ENCODE assay signal across 26 cellular contexts in the genomic region with DNA sequence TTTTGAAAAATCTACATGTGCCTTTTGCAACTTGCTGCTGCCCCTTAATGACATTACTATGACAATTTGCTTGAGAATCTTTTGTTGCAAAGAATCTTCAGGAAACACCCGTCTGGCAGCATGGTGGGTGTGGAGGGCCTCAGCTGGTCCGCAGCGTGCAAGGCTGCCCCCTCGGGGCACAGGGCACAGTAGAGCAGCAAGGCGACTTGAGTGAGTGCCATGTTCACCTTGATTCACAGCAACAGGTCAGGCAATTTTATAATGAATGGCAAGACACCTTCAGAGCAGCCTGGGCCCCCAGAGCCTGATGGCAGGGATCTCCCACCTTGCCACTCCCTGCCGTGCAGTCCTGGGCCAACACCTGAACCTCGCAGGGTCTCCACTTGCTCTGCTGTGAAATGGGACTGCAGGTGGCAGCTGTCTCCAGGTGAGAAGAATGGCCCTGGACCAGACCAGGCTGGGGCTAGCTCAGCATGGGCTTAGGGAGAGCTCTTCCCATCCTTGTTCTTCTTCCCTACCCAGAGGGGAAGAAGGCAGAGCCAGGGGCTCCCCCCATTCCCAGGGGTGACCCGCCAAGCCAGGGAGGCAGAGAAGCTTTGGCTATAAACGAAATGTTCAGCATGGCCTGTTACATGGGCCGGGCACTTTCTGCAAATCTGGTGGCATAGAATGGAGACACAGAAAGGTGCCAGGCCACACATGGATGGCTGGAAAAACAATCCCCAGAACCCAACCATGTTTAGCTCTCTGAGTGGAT. TPM values are rescaled to one million over a fixed set of nuclear protein-coding genes. Genes with fewer than 3 reads are reported as not detected.
A peak's percentile ranks its signal among the peaks of the same experiment; 100 is the strongest.
DNase-seq lines count a peak whose midpoint lies in the region; ATAC-seq, FAIRE-seq and TF ChIP-seq lines count a peak whose summit lies in the region.
"Had no signal": no experiment of that assay in that cellular context is flagged by ENCODE, and none has a peak within 500 bp of the region (broad histone marks: within the 10 kb centered on the region; RNA-seq: fewer than 3 reads in every experiment).

No MANE protein-coding gene starts in this region.

- TF ChIP-seq CTCF in natural killer cell (IDR thresholded peaks at IDR 0.05), result no peak
- TF ChIP-seq CTCF in kidney (IDR thresholded peaks at IDR 0.05; ENCODE audit: borderline replicate concordance, extremely low read depth, insufficient read depth), result no peak
- TF ChIP-seq CTCF in sigmoid colon (IDR thresholded peaks at IDR 0.05), result no peak

- peaks cover 7 to 17% of the 10 kb centered on the region in 2 donors for H3K27me3 Mint-ChIP-seq in natural killer cell treated with Interleukin-12 subunit alpha and Interleukin-12 subunit beta and Interleukin-15 and Interleukin-18, amount 100 ng/mL, for 72 hours
- peaks cover 0 to 7% of the 10 kb centered on the region in 2 donors for H3K27me3 Mint-ChIP-seq in natural killer cell (ENCODE audit: low read depth in 2 of 2)
- H3K27me3 Mint-ChIP-seq in activated CD4-positive, alpha-beta T cell treated with anti-CD3 and anti-CD28 coated beads, Interleukin-2, amount 10 ng/mL, durations not matched to agents 24 days and 14 days, result no peaks in the 10 kb centered on the region

- H3K27me3 ChIP-seq in sigmoid colon, result peaks cover 0 to 35% (median 0%) of the 10 kb centered on the region in 3 donors
- H3K27me3 ChIP-seq: BLaER1 treated with 17β-estradiol and CSF1 and Interleukin-3, amounts not matched to agents 10 nM and 100 nM had no signal

- H3K4me3 Mint-ChIP-seq in natural killer cell treated with Interleukin-12 subunit alpha and Interleukin-12 subunit beta and Interleukin-15 and Interleukin-18, amount 100 ng/mL, for 72 hours, result no peak overlapping the region
- no peak overlapping the region for H3K4me3 Mint-ChIP-seq in natural killer cell
- H3K4me3 Mint-ChIP-seq in activated CD4-positive, alpha-beta T cell treated with anti-CD3 and anti-CD28 coated beads, Interleukin-2, amount 10 ng/mL, durations not matched to agents 24 days and 14 days, result no peak overlapping the region
- H3K4me3 Mint-ChIP-seq: CD4-positive, alpha-beta memory T cell had no signal

- TF ChIP-seq EP300 in sigmoid colon (IDR thresholded peaks at IDR 0.05), result no peak

- peaks cover 0 to 3% of the 10 kb centered on the region in 2 donors for H3K4me1 Mint-ChIP-seq in natural killer cell treated with Interleukin-12 subunit alpha and Interleukin-12 subunit beta and Interleukin-15 and Interleukin-18, amount 100 ng/mL, for 72 hours (ENCODE audit: low read depth in 2 of 2)
- no peaks in the 10 kb centered on the region for H3K4me1 Mint-ChIP-seq in natural killer cell
- H3K4me1 Mint-ChIP-seq in activated CD4-positive, alpha-beta T cell treated with anti-CD3 and anti-CD28 coated beads, Interleukin-2, amount 10 ng/mL, durations not matched to agents 24 days and 14 days, result no peaks in the 10 kb centered on the region
- H3K4me1 Mint-ChIP-seq: CD4-positive, alpha-beta memory T cell had no signal

- no peaks in the 10 kb centered on the region for H3K9me3 ChIP-seq in kidney (ENCODE audit: control insufficient read depth in 1 of 2, low read length in 2 of 2)
- no peaks in the 10 kb centered on the region for H3K9me3 ChIP-seq in sigmoid colon
- H3K9me3 ChIP-seq: A549; BLaER1 treated with 17β-estradiol and CSF1 and Interleukin-3, amounts not matched to agents 10 nM and 100 nM; HAP-1 had no signal

- H3K4me3 ChIP-seq in kidney (ENCODE audit: low read length in 2 of 2), result no peak overlapping the region
- H3K4me3 ChIP-seq in sigmoid colon, result no peak overlapping the region
- H3K4me3 ChIP-seq: A549; BLaER1 treated with 17β-estradiol and CSF1 and Interleukin-3, amounts not matched to agents 10 nM and 100 nM; HAP-1; PC-9 had no signal

- WGBS in sigmoid colon, 2 donors, result 86 to 88% methylated on average over 10 of the region's 10 CpGs

- no peaks in the 10 kb centered on the region for H3K36me3 Mint-ChIP-seq in natural killer cell treated with Interleukin-12 subunit alpha and Interleukin-12 subunit beta and Interleukin-15 and Interleukin-18, amount 100 ng/mL, for 72 hours
- H3K36me3 Mint-ChIP-seq in natural killer cell, result no peaks in the 10 kb centered on the region
- H3K36me3 Mint-ChIP-seq in activated CD4-positive, alpha-beta T cell treated with anti-CD3 and anti-CD28 coated beads, Interleukin-2, amount 10 ng/mL, durations not matched to agents 24 days and 14 days (ENCODE audit: low read depth), result no peaks in the 10 kb centered on the region
- H3K36me3 Mint-ChIP-seq: CD4-positive, alpha-beta memory T cell had no signal

- H3K27ac ChIP-seq in kidney (ENCODE audit: low read depth in 2 of 2, low read length in 2 of 2), result no peak overlapping the region
- H3K27ac ChIP-seq in sigmoid colon, result no peak overlapping the region
- H3K27ac ChIP-seq: A549; BLaER1 treated with 17β-estradiol and CSF1 and Interleukin-3, amounts not matched to agents 10 nM and 100 nM; PC-9 had no signal

- H3K9me3 Mint-ChIP-seq in natural killer cell treated with Interleukin-12 subunit alpha and Interleukin-12 subunit beta and Interleukin-15 and Interleukin-18, amount 100 ng/mL, for 72 hours, result no peaks in the 10 kb centered on the region
- H3K9me3 Mint-ChIP-seq in natural killer cell, result peaks cover 0 to 4% of the 10 kb centered on the region in 2 donors
- H3K9me3 Mint-ChIP-seq in activated CD4-positive, alpha-beta T cell treated with anti-CD3 and anti-CD28 coated beads, Interleukin-2, amount 10 ng/mL, durations not matched to agents 24 days and 14 days, result peaks cover 7% of the 10 kb centered on the region

- no peak overlapping the region for H3K27ac Mint-ChIP-seq in natural killer cell treated with Interleukin-12 subunit alpha and Interleukin-12 subunit beta and Interleukin-15 and Interleukin-18, amount 100 ng/mL, for 72 hours
- no peak overlapping the region for H3K27ac Mint-ChIP-seq in natural killer cell
- no peak overlapping the region for H3K27ac Mint-ChIP-seq in activated CD4-positive, alpha-beta T cell treated with anti-CD3 and anti-CD28 coated beads, Interleukin-2, amount 10 ng/mL, durations not matched to agents 24 days and 14 days
- H3K27ac Mint-ChIP-seq: CD4-positive, alpha-beta memory T cell had no signal

- ATAC-seq in natural killer cell treated with Interleukin-12 subunit alpha and Interleukin-12 subunit beta and Interleukin-15 and Interleukin-18, amount 100 ng/mL, for 72 hours, result no peak
- no peak for ATAC-seq in natural killer cell
- no peak for ATAC-seq in GM18511 (IDR thresholded peaks at IDR 0.05; ENCODE audit: unreplicated experiment)
- ATAC-seq in Right ventricle myocardium inferior, result no peak
- ATAC-seq: A549 had no signal

- TF ChIP-seq POLR2A in sigmoid colon (IDR thresholded peaks at IDR 0.05), result no peak

- no peak overlapping the region for H3K9ac ChIP-seq in kidney (ENCODE audit: low read length in 2 of 2)
- H3K9ac ChIP-seq: BLaER1 treated with 17β-estradiol and CSF1 and Interleukin-3, amounts not matched to agents 10 nM and 100 nM had no signal

- DNase-seq in natural killer cell treated with Interleukin-12 subunit alpha and Interleukin-12 subunit beta and Interleukin-15 and Interleukin-18, amount 100 ng/mL, for 72 hours (ENCODE audit: low spot score), result peak; percentile 46
- DNase-seq in natural killer cell (no peak), kidney (peak; percentile 36), sigmoid colon (peak; percentile 36), Right ventricle myocardium inferior (ENCODE audit: missing footprints) (no peak)
- no peak for DNase-seq in activated CD4-positive, alpha-beta T cell treated with anti-CD3 and anti-CD28 coated beads, Interleukin-2, amount 10 ng/mL, durations not matched to agents 24 days and 14 days
- DNase-seq: AML-193; CD4-positive, alpha-beta memory T cell; COR-L47; GOT3; KBM-7; MV-4-11; NCI-H2029; NCI-H2227 treated with DMSO at 0.1 percent for 48 hours; NCI-H526 treated with DMSO at 0.1 percent for 48 hours; PC-9; SHP77 had no signal

- intact Hi-C loops in natural killer cell (cut with micrococcal nuclease) (no loop called here), kidney (cut with DNase I) (no loop called here), sigmoid colon (cut with DNase I) (no loop called here), Right ventricle myocardium inferior (cut with DNase I) (no loop called here)
- intact Hi-C loops in activated CD4-positive, alpha-beta T cell treated with anti-CD3 and anti-CD28 coated beads, Interleukin-2, amount 10 ng/mL, durations not matched to agents 24 days and 14 days (cut with micrococcal nuclease), result no loop called here

- H3K4me1 ChIP-seq in kidney (ENCODE audit: control insufficient read depth in 1 of 2, insufficient read depth in 1 of 2, low read depth in 1 of 2, low read length in 2 of 2) (no peaks in the 10 kb centered on the region), sigmoid colon (no peaks in the 10 kb centered on the region)
- H3K4me1 ChIP-seq: A549, HAP-1 had no signal

- H3K36me3 ChIP-seq in kidney (ENCODE audit: control insufficient read depth in 1 of 2, insufficient read depth in 2 of 2, low read length in 2 of 2) (no peaks in the 10 kb centered on the region), sigmoid colon (no peaks in the 10 kb centered on the region)
- H3K36me3 ChIP-seq: BLaER1 treated with 17β-estradiol and CSF1 and Interleukin-3, amounts not matched to agents 10 nM and 100 nM; HAP-1 had no signal

- no peak for FAIRE-seq in kidney (lab: Jason Lieb, UNC)
- FAIRE-seq: A549, G401.6 had no signal

RNA-seq across cellular contexts. Expression of a gene that starts 34.5 kb away (rescaled TPM):
- total RNA-seq in natural killer cell treated with Interleukin-12 subunit alpha and Interleukin-12 subunit beta and Interleukin-15 and Interleukin-18, amount 100 ng/mL, for 72 hours, result not detected
- total RNA-seq in natural killer cell, result not detected
- not detected for total RNA-seq in kidney
- not detected for polyA plus RNA-seq in kidney (ENCODE audit: insufficient read depth, low read depth, low replicate concordance)
- not detected for total RNA-seq in sigmoid colon
- not detected for polyA plus RNA-seq in sigmoid colon
- not detected in 2 replicates for total RNA-seq in activated CD4-positive, alpha-beta T cell treated with anti-CD3 and anti-CD28 coated beads, Interleukin-2, amount 10 ng/mL, durations not matched to agents 24 days and 14 days
- total RNA-seq in Right ventricle myocardium inferior, result not detected
- total RNA-seq: CD4-positive, alpha-beta memory T cell; LHCN-M2; MCF 10A; NCI-H460; PC-9; RPMI7951 had no signal
- polyA plus RNA-seq: A549; CD4-positive, alpha-beta memory T cell had no signal

Comparison
In these comparisons a context has a peak if more than half of its experiments do, and no peak if none do; other contexts are left out.
1. DNase-seq: peak in natural killer cell treated with Interleukin-12 subunit alpha and Interleukin-12 subunit beta and Interleukin-15 and Interleukin-18, amount 100 ng/mL, for 72 hours (single experiment), kidney (single experiment) and sigmoid colon (single experiment); none in natural killer cell (single experiment), activated CD4-positive, alpha-beta T cell treated with anti-CD3 and anti-CD28 coated beads, Interleukin-2, amount 10 ng/mL, durations not matched to agents 24 days and 14 days (single experiment) and Right ventricle myocardium inferior (single experiment).